ENCODE assay signal across 14 cellular contexts in genomic region chr1:54360165-54361005, GRCh38. TPM values are rescaled to one million over a fixed set of nuclear protein-coding genes. Genes with fewer than 3 reads are reported as not detected.
A peak's percentile ranks its signal among the peaks of the same experiment; 100 is the strongest.
DNase-seq lines count a peak whose midpoint lies in the region; ATAC-seq, FAIRE-seq and TF ChIP-seq lines count a peak whose summit lies in the region.
"Had no signal": no experiment of that assay in that cellular context is flagged by ENCODE, and none has a peak within 500 bp of the region (broad histone marks: within the 10 kb centered on the region; RNA-seq: fewer than 3 reads in every experiment).

No MANE protein-coding gene starts in this region.

- no peaks in the 10 kb centered on the region for H3K9me3 Mint-ChIP-seq in CD4-positive, alpha-beta T cell

- CTCF ChIA-PET in CD4-positive, alpha-beta T cell (lab: Charles Lee) = no interaction called here

- no peak overlapping the region for H3K4me3 Mint-ChIP-seq in CD4-positive, alpha-beta T cell
- H3K4me3 Mint-ChIP-seq in T-helper 17 cell = no peak overlapping the region

- no peaks in the 10 kb centered on the region for H3K9me3 ChIP-seq in CD4-positive, alpha-beta T cell (ENCODE audit: control insufficient read depth, low read length)
- no peaks in the 10 kb centered on the region for H3K9me3 ChIP-seq in T-helper 17 cell (ENCODE audit: control insufficient read depth, low read length, poor library complexity, severe bottlenecking)
- H3K9me3 ChIP-seq: psoas muscle had no signal

- peaks cover 96% of the 10 kb centered on the region for H3K4me1 Mint-ChIP-seq in CD4-positive, alpha-beta T cell (ENCODE audit: low read depth)
- H3K4me1 Mint-ChIP-seq in T-helper 17 cell = peaks cover 54% of the 10 kb centered on the region

- no peak for TF ChIP-seq CTCF in CD4-positive, alpha-beta T cell (IDR thresholded peaks at IDR 0.05)
- peak; percentile 3 for TF ChIP-seq CTCF in foreskin fibroblast (IDR thresholded peaks at IDR 0.05; ENCODE audit: low read depth, low read length)

- POLR2A ChIA-PET in CD4-positive, alpha-beta T cell (lab: Charles Lee) = no interaction called here

- FAIRE-seq in GM19239 (lab: Jason Lieb, UNC) = peak; percentile 18
- FAIRE-seq: endothelial cell of umbilical vein, kidney had no signal

- H3K27me3 Mint-ChIP-seq in CD4-positive, alpha-beta T cell = no peaks in the 10 kb centered on the region
- no peaks in the 10 kb centered on the region for H3K27me3 Mint-ChIP-seq in T-helper 17 cell

- intact Hi-C loops in CD4-positive, alpha-beta T cell (cut with DNase I, micrococcal nuclease) = loop anchor here in 1 of 2 experiments (5.0 kb wide), 1 partner anchor 127 kb away; no protein-coding TSS in a partner anchor

- H3K36me3 Mint-ChIP-seq in CD4-positive, alpha-beta T cell (ENCODE audit: low read depth) = peaks cover 8% of the 10 kb centered on the region
- no peaks in the 10 kb centered on the region for H3K36me3 Mint-ChIP-seq in T-helper 17 cell (ENCODE audit: low read depth)

- H3K27me3 ChIP-seq in CD4-positive, alpha-beta T cell (ENCODE audit: control insufficient read depth, insufficient read depth, low read length) = no peaks in the 10 kb centered on the region
- H3K27me3 ChIP-seq: cardiac muscle cell had no signal

- DNase-seq in CD4-positive, alpha-beta T cell = no peak
- no peak for DNase-seq in GM19239 (ENCODE audit: insufficient read length, low spot score)
- DNase-seq in T-helper 17 cell = no peak
- no peak for DNase-seq in foreskin fibroblast
- DNase-seq in activated CD4-positive, alpha-beta T cell treated with anti-CD3 and anti-CD28 coated beads for 48 hours = no peak
- no peak for DNase-seq in midbrain (lab: John Stamatoyannopoulos, UW)
- DNase-seq in NCI-H226 = no peak
- DNase-seq: kidney; NCI-H446; psoas muscle; stimulated activated CD4-positive, alpha-beta T cell treated with anti-CD3 and anti-CD28 coated beads, Interleukin-12 subunit alpha, Interleukin-12 subunit beta, amount 100 ng/mL, for 4 hours had no signal

- no peak overlapping the region for H3K4me3 ChIP-seq in foreskin fibroblast (ENCODE audit: low read depth in 1 of 2, low read length in 2 of 2)
- H3K4me3 ChIP-seq: cardiac muscle cell, psoas muscle had no signal

- no peak overlapping the region for H3K27ac ChIP-seq in CD4-positive, alpha-beta T cell (ENCODE audit: low read depth, low read length)
- H3K27ac ChIP-seq: cardiac muscle cell had no signal

- ATAC-seq in CD4-positive, alpha-beta T cell (ENCODE audit: poor library complexity) = no peak
- no peak for ATAC-seq in T-helper 17 cell
- ATAC-seq in GM19035 (IDR thresholded peaks at IDR 0.05; ENCODE audit: unreplicated experiment) = no peak

- H3K27ac Mint-ChIP-seq in CD4-positive, alpha-beta T cell = peak overlapping the region; percentile 94
- H3K27ac Mint-ChIP-seq in T-helper 17 cell = peak overlapping the region; percentile 77

RNA-seq across cellular contexts. Expression of gene SSBP3, which starts 45.8 kb away (rescaled TPM):
- total RNA-seq in CD4-positive, alpha-beta T cell = 10 to 100 TPM; 50.6 to 52.4 TPM
- 10 to 100 TPM; 64.9 to 67.4 TPM for total RNA-seq in T-helper 17 cell
